8 cellular contexts compared by ENCODE assay signal in genomic region chr19:48746738-48747575, GRCh38. TPM values are rescaled to one million over a fixed set of nuclear protein-coding genes. Genes with fewer than 3 reads are reported as not detected.
DNase-seq lines count a peak whose midpoint lies in the region; ATAC-seq, FAIRE-seq and TF ChIP-seq lines count a peak whose summit lies in the region.

Gene IZUMO1, minus strand, starts transcription at chr19:48746909. Its CDS starts 1,050 bp downstream, at chr19:48745859.

- ATAC-seq in right cardiac atrium (peak; percentile 80 to 81), HG02678 (IDR thresholded peaks at IDR 0.05; ENCODE audit: unreplicated experiment) (no peak), GM21786 (IDR thresholded peaks at IDR 0.05; ENCODE audit: unreplicated experiment) (no peak)

- H3K27me3 ChIP-seq in SJCRH30 (no peaks in the 10 kb centered on the region), ascending aorta (no peaks in the 10 kb centered on the region), right cardiac atrium (ENCODE audit: control insufficient read depth, insufficient read depth) (no peaks in the 10 kb centered on the region)

- intact Hi-C loops in ascending aorta (cut with DNase I) (no loop called here), right cardiac atrium (cut with DNase I) (no loop called here)

- no peak for TF ChIP-seq CTCF in ascending aorta (IDR thresholded peaks at IDR 0.05)

- H3K36me3 ChIP-seq in SJCRH30 (no peaks in the 10 kb centered on the region), ascending aorta (no peaks in the 10 kb centered on the region)

- DNase-seq in GM19239 (ENCODE audit: insufficient read length, low spot score) (peak; percentile 70), SJCRH30 (peak; percentile 93 to 97), ascending aorta (ENCODE audit: low spot score in 2 of 2) (peak; percentile 33 to 85), right cardiac atrium (peak; percentile 90 to 93 (median 93)), pons (ENCODE audit: low spot score) (peak; percentile 78), NCI-H2227 treated with DMSO at 0.1 percent for 48 hours (lab: John Stamatoyannopoulos, UW) (no peak)

- no peak for FAIRE-seq in GM19239 (lab: Jason Lieb, UNC)

- H3K4me3 ChIP-seq in SJCRH30: peak within 1 kb of the TSS; percentile 68
- peak within 1 kb of the TSS; percentile 36 to 56 for H3K4me3 ChIP-seq in ascending aorta
- H3K4me3 ChIP-seq in right cardiac atrium (ENCODE audit: low read length): peak within 1 kb of the TSS; percentile 39

- 5% methylated on average over 31 of the region's 31 CpGs for WGBS in right cardiac atrium

- H3K4me1 ChIP-seq in SJCRH30 (no peaks in the 10 kb centered on the region), ascending aorta (peaks cover 0 to 3% of the 10 kb centered on the region in 2 donors), right cardiac atrium (ENCODE audit: control insufficient read depth, insufficient read depth, low read length) (no peaks in the 10 kb centered on the region)

- no peaks in the 10 kb centered on the region for H3K9me3 ChIP-seq in SJCRH30 (replicated peaks)
- no peaks in the 10 kb centered on the region for H3K9me3 ChIP-seq in ascending aorta
- no peaks in the 10 kb centered on the region for H3K9me3 ChIP-seq in right cardiac atrium (ENCODE audit: control insufficient read depth, low read length)

- H3K27ac ChIP-seq in SJCRH30 (peak within 1 kb of the TSS; percentile 76), ascending aorta (peak within 1 kb of the TSS; percentile 61 to 63), right cardiac atrium (ENCODE audit: low read length) (peak within 1 kb of the TSS; percentile 73)

RNA-seq across cellular contexts. Expression of gene IZUMO1, which starts in this region (rescaled TPM):
- not detected in 2 replicates for total RNA-seq in SJCRH30 (2014; rRNA removed; shearing (Covaris generic))
- total RNA-seq in ascending aorta (not detected), right cardiac atrium (under 1 TPM; 0.18 to 0.54 (median 0.38) TPM)
- 0.34 TPM for polyA plus RNA-seq in right cardiac atrium

Comparison
In these comparisons a context has a peak if more than half of its experiments do, and no peak if none do; other contexts are left out.
1. Peak in DNase-seq, H3K4me3 ChIP-seq and H3K27ac ChIP-seq in SJCRH30; RNA of the gene not detected or under 1 TPM.
2. Peak in DNase-seq, H3K4me3 ChIP-seq and H3K27ac ChIP-seq in ascending aorta; RNA of the gene not detected or under 1 TPM.
3. Peak in DNase-seq, ATAC-seq, H3K4me3 ChIP-seq and H3K27ac ChIP-seq in right cardiac atrium; RNA of the gene not detected or under 1 TPM.